Comparison of ENCODE assay signal across 14 cellular contexts in genomic region chr13:110309661-110310524, GRCh38. TPM values are rescaled to one million over a fixed set of nuclear protein-coding genes. Genes with fewer than 3 reads are reported as not detected.
A peak's percentile ranks its signal among the peaks of the same experiment; 100 is the strongest.
DNase-seq lines count a peak whose midpoint lies in the region; ATAC-seq and TF ChIP-seq lines count a peak whose summit lies in the region.
"Had no signal": no experiment of that assay in that cellular context is flagged by ENCODE, and none has a peak within 500 bp of the region (broad histone marks: within the 10 kb centered on the region; RNA-seq: fewer than 3 reads in every experiment).

No MANE protein-coding gene starts in this region.

- peaks cover 20% of the 10 kb centered on the region for H3K36me3 Mint-ChIP-seq in neural progenitor cell

- no peaks in the 10 kb centered on the region for H3K9me3 Mint-ChIP-seq in neural progenitor cell
- H3K9me3 Mint-ChIP-seq: activated B cell treated with CpG ODN at 0.5 μM for 24 hours had no signal

- peaks cover 63% of the 10 kb centered on the region for H4K20me1 ChIP-seq in neural progenitor cell (ENCODE audit: low read depth)

- H3K27ac Mint-ChIP-seq in neural progenitor cell = no peak overlapping the region
- H3K27ac Mint-ChIP-seq: activated B cell treated with CpG ODN at 0.5 μM for 24 hours had no signal

- peaks cover 5% of the 10 kb centered on the region for H3K27me3 Mint-ChIP-seq in neural progenitor cell (ENCODE audit: insufficient read depth, low read depth)

- peaks cover 57% of the 10 kb centered on the region for H3K4me1 Mint-ChIP-seq in neural progenitor cell

- no peak for ATAC-seq in heart left ventricle
- no peak for ATAC-seq in left cardiac atrium
- ATAC-seq in HG03095 (IDR thresholded peaks at IDR 0.05; ENCODE audit: unreplicated experiment) = no peak
- ATAC-seq in HG03432 (IDR thresholded peaks at IDR 0.05; ENCODE audit: unreplicated experiment) = no peak

- H3K36me3 ChIP-seq in heart left ventricle (peaks cover 0 to 23% (median 0%) of the 10 kb centered on the region in 9 donors), neural progenitor cell (no peaks in the 10 kb centered on the region), uterus (no peaks in the 10 kb centered on the region)

- peak overlapping the region; percentile 92 to 99 (median 97) for H3K27ac ChIP-seq in heart left ventricle
- H3K27ac ChIP-seq in neural progenitor cell = no peak overlapping the region
- H3K27ac ChIP-seq in uterus = peak overlapping the region; percentile 99 to 100

- TF ChIP-seq POLR2A in heart left ventricle (IDR thresholded peaks at IDR 0.05) (no peak), uterus (IDR thresholded peaks at IDR 0.05) (no peak)

- peaks cover 17 to 72% (median 62%) of the 10 kb centered on the region in 12 donors for H3K4me1 ChIP-seq in heart left ventricle
- H3K4me1 ChIP-seq in neural progenitor cell = peaks cover 25% of the 10 kb centered on the region
- H3K4me1 ChIP-seq in uterus = peaks cover 0 to 17% of the 10 kb centered on the region in 2 donors
- H3K4me1 ChIP-seq: testis had no signal

- no peak for TF ChIP-seq CTCF in heart left ventricle (IDR thresholded peaks at IDR 0.05)
- TF ChIP-seq CTCF in fibroblast of villous mesenchyme (IDR thresholded peaks at IDR 0.05; ENCODE audit: insufficient read depth, low read depth, low read length) = no peak
- no peak for TF ChIP-seq CTCF in neural progenitor cell (IDR thresholded peaks at IDR 0.05)
- no peak for TF ChIP-seq CTCF in uterus (IDR thresholded peaks at IDR 0.05)

- no peak overlapping the region for H2AFZ ChIP-seq in neural progenitor cell (replicated peaks)

- DNase-seq in heart left ventricle = no peak
- DNase-seq in left cardiac atrium = no peak
- peak; percentile 58 for DNase-seq in fibroblast of villous mesenchyme (ENCODE audit: low read depth)
- peak; percentile 37 for DNase-seq in neural progenitor cell (ENCODE audit: low spot score)
- no peak for DNase-seq in uterus
- no peak for DNase-seq in NCI-H1105 (lab: John Stamatoyannopoulos, UW)
- DNase-seq: activated B cell treated with CpG ODN at 0.5 μM for 24 hours, body of pancreas, kidney glomerular epithelial cell, NCI-H1105 treated with DMSO at 0.1 percent for 48 hours, NCI-H748 treated with DMSO at 0.1 percent for 48 hours, testis had no signal

- WGBS in heart left ventricle, 4 donors = 46 to 52% (median 48%) methylated on average over 16 of the region's 16 CpGs

- H3K9ac ChIP-seq in neural progenitor cell = no peak overlapping the region

- peak overlapping the region; percentile 66 for H3K4me3 Mint-ChIP-seq in neural progenitor cell
- H3K4me3 Mint-ChIP-seq: activated B cell treated with CpG ODN at 0.5 μM for 24 hours had no signal

- H3K9me3 ChIP-seq in heart left ventricle (no peaks in the 10 kb centered on the region), neural progenitor cell (ENCODE audit: low read depth) (no peaks in the 10 kb centered on the region), uterus (no peaks in the 10 kb centered on the region)
- H3K9me3 ChIP-seq: body of pancreas, testis had no signal

- H3K4me2 ChIP-seq in neural progenitor cell = peak overlapping the region; percentile 88

- peaks cover 16% of the 10 kb centered on the region for H3F3A ChIP-seq in neural progenitor cell (ENCODE audit: low read depth)

- H3K4me3 ChIP-seq in heart left ventricle = peak overlapping the region in 11 of 12 donors; percentile 67 to 99 (median 84)
- H3K4me3 ChIP-seq in fibroblast of villous mesenchyme (ENCODE audit: low read depth, low read length) = peak overlapping the region; percentile 88
- no peak overlapping the region for H3K4me3 ChIP-seq in neural progenitor cell
- peak overlapping the region; percentile 78 to 85 for H3K4me3 ChIP-seq in uterus
- H3K4me3 ChIP-seq: body of pancreas had no signal

- peaks cover 85% of the 10 kb centered on the region for H3K79me2 ChIP-seq in neural progenitor cell (ENCODE audit: low read depth)

- intact Hi-C loops in heart left ventricle (cut with DNase I) = loop anchor here (5.0 to 10.0 kb wide), 11 partner anchors 32 to 107 kb away; no protein-coding TSS in a partner anchor
- intact Hi-C loops in left cardiac atrium (cut with DNase I) = loop anchor here (5.0 kb wide), 5 partner anchors 32 to 107 kb away; no protein-coding TSS in a partner anchor
- intact Hi-C loops in uterus (cut with DNase I; ENCODE audit: low total_unique reads) = loop anchor here (5.0 to 10.0 kb wide), 2 partner anchors 55 to 102 kb away; no protein-coding TSS in a partner anchor

- H3K27me3 ChIP-seq in heart left ventricle = peaks cover 0 to 41% (median 0%) of the 10 kb centered on the region in 9 donors
- no peaks in the 10 kb centered on the region for H3K27me3 ChIP-seq in neural progenitor cell
- H3K27me3 ChIP-seq in uterus = no peaks in the 10 kb centered on the region
- H3K27me3 ChIP-seq: testis had no signal

RNA-seq across cellular contexts. Expression of gene COL4A2, which starts 2.8 kb away (rescaled TPM):
- total RNA-seq in heart left ventricle = 100 to 1,000 TPM in 8 of 9 donors, 10 to 100 TPM in 1; 94.0 to 377 (median 166) TPM
- 100 to 1,000 TPM in 1 of 2 donors, 10 to 100 TPM in 1; 92.4 to 220 TPM for polyA plus RNA-seq in heart left ventricle
- total RNA-seq in left cardiac atrium = 100 to 1,000 TPM; 176 to 384 TPM
- 756 and 1,116 TPM in 2 replicates for total RNA-seq in fibroblast of villous mesenchyme
- total RNA-seq in neural progenitor cell (ENCODE audit: low replicate concordance) = 73.6 and 139 TPM in 2 replicates
- total RNA-seq in uterus = 100 to 1,000 TPM; 157 to 606 (median 284) TPM
- total RNA-seq: activated B cell treated with CpG ODN at 0.5 μM for 24 hours had no signal

RNA-seq across cellular contexts. Expression of gene COL4A1, which starts 2.9 kb away (rescaled TPM):
- total RNA-seq in heart left ventricle = 100 to 1,000 TPM in 8 of 9 donors, 10 to 100 TPM in 1; 91.9 to 428 (median 184) TPM
- polyA plus RNA-seq in heart left ventricle = 100 to 1,000 TPM in 1 of 2 donors, 10 to 100 TPM in 1; 52.6 to 194 TPM
- total RNA-seq in left cardiac atrium = 100 to 1,000 TPM; 210 to 456 TPM
- total RNA-seq in fibroblast of villous mesenchyme = 1,391 and 1,673 TPM in 2 replicates
- 105 and 120 TPM in 2 replicates for total RNA-seq in neural progenitor cell (ENCODE audit: low replicate concordance)
- 100 to 1,000 TPM; 164 to 737 (median 209) TPM for total RNA-seq in uterus
- total RNA-seq: activated B cell treated with CpG ODN at 0.5 μM for 24 hours had no signal

Comparison
In these comparisons a context has a peak if more than half of its experiments do, and no peak if none do; other contexts are left out.
1. DNase-seq: peak in fibroblast of villous mesenchyme (single experiment) and neural progenitor cell (single experiment); none in heart left ventricle (0 of 5), left cardiac atrium (single experiment), uterus (0 of 2) and NCI-H1105 (single experiment).